8 cellular contexts compared by ENCODE assay signal in the genomic region with DNA sequence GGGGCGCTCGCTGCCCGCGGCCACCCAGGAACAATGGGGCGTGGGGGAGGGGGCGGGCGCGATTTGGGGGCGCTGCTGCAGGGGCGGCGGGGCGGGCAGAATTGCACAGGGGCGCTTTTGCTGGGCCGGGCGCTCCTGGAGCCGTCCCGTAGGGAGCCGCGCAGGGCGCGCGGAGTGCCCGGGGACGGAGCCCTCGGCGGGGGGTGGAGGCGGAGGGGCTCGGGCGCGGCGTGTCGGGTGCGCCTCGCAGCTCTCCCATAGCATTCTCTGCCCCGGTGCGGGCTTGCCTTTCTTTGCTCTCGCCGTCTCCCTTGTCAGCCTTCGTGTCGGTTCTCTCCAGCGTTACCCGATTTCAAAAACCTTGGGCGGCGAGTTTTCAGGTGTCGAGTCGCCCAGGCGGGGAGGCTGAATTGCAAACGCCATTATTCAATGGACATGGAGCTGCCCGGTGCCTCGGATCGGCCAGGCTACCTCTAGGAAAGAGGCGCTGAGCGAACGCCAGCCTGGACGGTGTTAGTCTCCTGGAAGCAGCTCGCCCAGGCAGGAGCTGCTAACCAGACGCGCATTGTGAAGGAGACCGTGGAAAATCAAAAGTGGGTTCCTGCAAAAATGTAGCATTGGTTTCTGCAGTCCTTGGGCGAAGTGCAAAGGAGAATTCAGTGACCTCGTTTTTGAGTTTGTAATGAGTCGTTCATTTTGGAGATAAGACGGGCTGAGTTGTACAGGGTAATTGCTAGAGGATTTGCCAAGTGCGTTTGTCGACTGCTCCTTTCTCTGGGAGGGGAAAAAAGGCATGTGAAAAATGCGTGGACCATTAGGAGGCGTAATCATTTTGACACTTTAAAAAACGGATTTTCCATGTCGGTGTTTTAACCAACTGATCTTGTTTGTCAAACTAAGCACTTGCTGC. TPM values are rescaled to one million over a fixed set of nuclear protein-coding genes. Genes with fewer than 3 reads are reported as not detected.
A peak's percentile ranks its signal among the peaks of the same experiment; 100 is the strongest.
DNase-seq lines count a peak whose midpoint lies in the region; ATAC-seq, FAIRE-seq and TF ChIP-seq lines count a peak whose summit lies in the region.

No MANE protein-coding gene starts in this region.

- peaks cover 10% of the 10 kb centered on the region for H3K4me1 ChIP-seq in neuron (ENCODE audit: insufficient read depth, low read length)

- no peaks in the 10 kb centered on the region for H3K36me3 ChIP-seq in neuron (ENCODE audit: insufficient read depth, low read length)

- peak overlapping the region; percentile 99 for H2AFZ ChIP-seq in neuron (ENCODE audit: low read depth, low read length)

- H3K27me3 ChIP-seq in neuron (ENCODE audit: insufficient read depth, low read length): no peaks in the 10 kb centered on the region

- peak; percentile 23 for ATAC-seq in HG02763 (IDR thresholded peaks at IDR 0.05; ENCODE audit: unreplicated experiment)

- peak; percentile 42 for FAIRE-seq in GM12892 (lab: Jason Lieb, UNC)

- DNase-seq in GM12892 (ENCODE audit: insufficient read length) (peak; percentile 25), NCI-H510A treated with DMSO at 0.1 percent for 48 hours (lab: John Stamatoyannopoulos, UW) (peak; percentile 6), foreskin melanocyte (peak; percentile 19), mesenteric fat pad (ENCODE audit: low spot score) (no peak), T1000 (lab: John Stamatoyannopoulos, UW) (no peak)
- DNase-seq in activated effector memory CD4-positive, alpha-beta T cell treated with anti-CD3 and anti-CD28 coated beads, Interleukin-2, amount 50 U/mL, for 16 hours: peak; percentile 66

- no peaks in the 10 kb centered on the region for H3K9me3 ChIP-seq in neuron (ENCODE audit: low read length)

- H3K4me3 ChIP-seq in neuron (ENCODE audit: low read length): peak overlapping the region; percentile 86

- no peak for TF ChIP-seq POLR2A in GM12892 (IDR thresholded peaks at IDR 0.05; ENCODE audit: low read depth, low read length)

RNA-seq across cellular contexts. Expression of a gene that starts 0.6 kb away (rescaled TPM):
- 0.17 TPM for polyA plus RNA-seq in GM12892 (2012; ENCODE audit: missing spikeins)
- total RNA-seq in mesenteric fat pad: 0.74 TPM

Comparison
In these comparisons a context has a peak if more than half of its experiments do, and no peak if none do; other contexts are left out.
1. DNase-seq: peak in GM12892 (single experiment), NCI-H510A treated with DMSO at 0.1 percent for 48 hours (single experiment), activated effector memory CD4-positive, alpha-beta T cell treated with anti-CD3 and anti-CD28 coated beads, Interleukin-2, amount 50 U/mL, for 16 hours (single experiment) and foreskin melanocyte (single experiment); none in mesenteric fat pad (single experiment) and T1000 (single experiment).